In the genomic region with DNA sequence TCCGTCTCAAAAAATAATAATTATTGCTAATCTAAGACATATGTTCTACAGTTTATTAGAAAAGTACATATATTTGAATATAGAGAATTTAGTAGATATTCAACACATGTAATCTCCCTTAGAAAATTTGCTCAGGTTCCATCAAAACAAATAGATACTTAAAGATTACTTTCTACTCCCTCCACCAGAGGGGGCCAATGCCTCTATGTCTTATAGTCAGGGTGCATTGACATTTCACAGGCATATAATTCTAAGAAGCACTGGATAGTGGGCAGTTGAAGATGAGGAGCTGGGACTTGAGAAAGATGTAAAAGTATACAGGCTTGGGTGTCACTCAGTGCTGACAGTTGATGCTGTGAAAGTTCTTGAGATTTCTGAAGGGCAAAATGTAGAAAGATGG, we compare ENCODE assay signal across 9 cellular contexts.
DNase-seq lines count a peak whose midpoint lies in the region; ATAC-seq, FAIRE-seq and TF ChIP-seq lines count a peak whose summit lies in the region.
"Had no signal": no experiment of that assay in that cellular context is flagged by ENCODE, and none has a peak within 500 bp of the region (broad histone marks: within the 10 kb centered on the region; RNA-seq: fewer than 3 reads in every experiment).

No MANE protein-coding gene starts in this region.

- ATAC-seq in Panc1 = no peak
- no peak for ATAC-seq in activated naive CD8-positive, alpha-beta T cell treated with anti-CD3 and anti-CD28 coated beads, Interleukin-2, amount 50 U/mL, for 24 hours
- ATAC-seq in activated CD4-positive, CD25-positive, alpha-beta regulatory T cell treated with anti-CD3 and anti-CD28 coated beads, Interleukin-2, amount 50 U/mL, for 24 hours = no peak
- no peak for ATAC-seq in stimulated activated naive CD8-positive, alpha-beta T cell treated with anti-CD3 and anti-CD28 coated beads, Interleukin-15, Interleukin-2, amounts not matched to agents 100 U/mL and 50 U/mL, for 24 hours

- H3K9me3 ChIP-seq in Panc1 (ENCODE audit: control insufficient read depth, insufficient read depth, low read depth, low read length) (no peaks in the 10 kb centered on the region), vagina (no peaks in the 10 kb centered on the region)

- CTCF ChIA-PET in Panc1 (lab: Charles Lee) = no interaction called here

- H3K4me1 ChIP-seq in Panc1 (ENCODE audit: control insufficient read depth, insufficient read depth, low read length) (no peaks in the 10 kb centered on the region), vagina (no peaks in the 10 kb centered on the region)

- no peak for TF ChIP-seq POLR2A in vagina (IDR thresholded peaks at IDR 0.05)

- peaks cover 4% of the 10 kb centered on the region for H3K27me3 Mint-ChIP-seq in activated naive CD8-positive, alpha-beta T cell treated with anti-CD3 and anti-CD28 coated beads, Interleukin-2, amount 50 U/mL, for 24 hours
- H3K27me3 Mint-ChIP-seq: dendritic cell treated with granulocyte-macrophage colony-stimulating factor and Interleukin-4, amounts not matched to agents 40 ng/mL and 50 ng/mL, for 4 days had no signal

- no peaks in the 10 kb centered on the region for H3K36me3 Mint-ChIP-seq in activated naive CD8-positive, alpha-beta T cell treated with anti-CD3 and anti-CD28 coated beads, Interleukin-2, amount 50 U/mL, for 24 hours (ENCODE audit: low read depth)

- POLR2A ChIA-PET in Panc1 (lab: Charles Lee) = no interaction called here

- no peaks in the 10 kb centered on the region for H3K4me1 Mint-ChIP-seq in activated naive CD8-positive, alpha-beta T cell treated with anti-CD3 and anti-CD28 coated beads, Interleukin-2, amount 50 U/mL, for 24 hours

- BruUV-seq in Panc1 (replicated peaks; lab: Mats Ljungman, UMichigan) = no TSS peak

- in situ Hi-C loops in Panc1 (cut with HindIII; ENCODE audit: low pct_unique_long_range_greater_than_20kb, low sequenced_read_pairs) = no loop called here

- intact Hi-C loops in Panc1 (cut with micrococcal nuclease; ENCODE audit: unreplicated experiment) = loop anchor here (2.0 kb wide), 1 partner anchor 499 kb away; no protein-coding TSS in a partner anchor
- intact Hi-C loops in vagina (cut with DNase I) = no loop called here

- H3K36me3 ChIP-seq in Panc1 (ENCODE audit: control insufficient read depth, insufficient read depth, low read length) (no peaks in the 10 kb centered on the region), vagina (no peaks in the 10 kb centered on the region)

- DNase-seq in AG10803 (ENCODE audit: low read depth) = peak; percentile 34
- DNase-seq in GM18507 (ENCODE audit: extremely low spot score, insufficient read length, low read depth) = no peak
- peak; percentile 8 for DNase-seq in Panc1 (ENCODE audit: low read depth, low spot score)
- peak; percentile 5 for DNase-seq in germinal center (ENCODE audit: low spot score)
- no peak for DNase-seq in activated naive CD8-positive, alpha-beta T cell treated with anti-CD3 and anti-CD28 coated beads, Interleukin-2, amount 50 U/mL, for 24 hours
- no peak for DNase-seq in vagina (ENCODE audit: extremely low spot score in 2 of 2)
- no peak for DNase-seq in stimulated activated naive CD8-positive, alpha-beta T cell treated with anti-CD3 and anti-CD28 coated beads, Interleukin-15, Interleukin-2, amounts not matched to agents 100 U/mL and 50 U/mL, for 24 hours

- H3K27ac ChIP-seq in Panc1 (ENCODE audit: low read length) = no peak overlapping the region
- H3K27ac ChIP-seq in vagina = no peak overlapping the region

- H3K9me3 Mint-ChIP-seq in activated naive CD8-positive, alpha-beta T cell treated with anti-CD3 and anti-CD28 coated beads, Interleukin-2, amount 50 U/mL, for 24 hours = peaks cover 8% of the 10 kb centered on the region
- H3K9me3 Mint-ChIP-seq: dendritic cell treated with granulocyte-macrophage colony-stimulating factor and Interleukin-4, amounts not matched to agents 40 ng/mL and 50 ng/mL, for 4 days had no signal

- TF ChIP-seq CTCF in AG10803 (conservative IDR thresholded peaks at IDR 0.05; ENCODE audit: low read length) = peak; percentile 54
- peak; percentile 59 for TF ChIP-seq CTCF in Panc1 (IDR thresholded peaks at IDR 0.05)
- TF ChIP-seq CTCF in vagina (IDR thresholded peaks at IDR 0.05) = no peak

- FAIRE-seq in GM18507 (lab: Jason Lieb, UNC) = peak; percentile 56

- H3K27me3 ChIP-seq in Panc1 (ENCODE audit: control insufficient read depth, insufficient read depth, low read length) = no peaks in the 10 kb centered on the region
- no peaks in the 10 kb centered on the region for H3K27me3 ChIP-seq in vagina

- H3K4me3 ChIP-seq in AG10803 (ENCODE audit: low read length) (no peak overlapping the region), Panc1 (ENCODE audit: low read depth in 2 of 2, low read length in 2 of 2) (no peak overlapping the region), vagina (no peak overlapping the region)

- H3K27ac Mint-ChIP-seq in activated naive CD8-positive, alpha-beta T cell treated with anti-CD3 and anti-CD28 coated beads, Interleukin-2, amount 50 U/mL, for 24 hours = no peak overlapping the region
- H3K27ac Mint-ChIP-seq: dendritic cell treated with granulocyte-macrophage colony-stimulating factor and Interleukin-4, amounts not matched to agents 40 ng/mL and 50 ng/mL, for 4 days had no signal

- no peak overlapping the region for H3K4me3 Mint-ChIP-seq in activated naive CD8-positive, alpha-beta T cell treated with anti-CD3 and anti-CD28 coated beads, Interleukin-2, amount 50 U/mL, for 24 hours
- H3K4me3 Mint-ChIP-seq: dendritic cell treated with granulocyte-macrophage colony-stimulating factor and Interleukin-4, amounts not matched to agents 40 ng/mL and 50 ng/mL, for 4 days had no signal

Comparison
In these comparisons a context has a peak if more than half of its experiments do, and no peak if none do; other contexts are left out.
1. DNase-seq: peak in AG10803 (single experiment), Panc1 (single experiment) and germinal center (single experiment); none in GM18507 (single experiment), activated naive CD8-positive, alpha-beta T cell treated with anti-CD3 and anti-CD28 coated beads, Interleukin-2, amount 50 U/mL, for 24 hours (single experiment), vagina (0 of 2) and stimulated activated naive CD8-positive, alpha-beta T cell treated with anti-CD3 and anti-CD28 coated beads, Interleukin-15, Interleukin-2, amounts not matched to agents 100 U/mL and 50 U/mL, for 24 hours (single experiment).
2. CTCF ChIP-seq: peak in AG10803 (single experiment) and Panc1 (single experiment); none in vagina (0 of 3).